In genomic region chr1:227673441-227673840, GRCh38 we compare ENCODE assay signal across 25 cellular contexts.
"Had no signal": no experiment of that assay in that cellular context is flagged by ENCODE, and none has a peak within 500 bp of the region (broad histone marks: within the 10 kb centered on the region; RNA-seq: fewer than 3 reads in every experiment).

No MANE protein-coding gene starts in this region.

- H3K4me1 ChIP-seq: stomach, suprapubic skin, testis, thyroid gland, tibial artery, tibial nerve, transverse colon, upper lobe of left lung, upper lobe of right lung, uterus, vagina had no signal

- ATAC-seq: stimulated activated effector memory CD8-positive, alpha-beta T cell treated with anti-CD3 and anti-CD28 coated beads, Interleukin-12 subunit alpha, Interleukin-12 subunit beta, amount 100 ng/mL, for 72 hours; stimulated activated memory B cell treated with anti-CD40 and anti-IgM and Interleukin-4, amounts not matched to agents 10 μg/mL and 1 μg/mL and 100 μg/mL, for 72 hours; stimulated activated naive B cell treated with anti-CD40 and anti-IgM and Interleukin-4, amounts not matched to agents 10 μg/mL and 1 μg/mL and 100 μg/mL, for 72 hours; stimulated activated naive CD8-positive, alpha-beta T cell treated with anti-CD3 and anti-CD28 coated beads, Interleukin-15, amount 100 ng/mL, for 72 hours; stimulated activated naive CD8-positive, alpha-beta T cell treated with anti-CD3 and anti-CD28 coated beads, Interleukin-15, Interleukin-2, amounts not matched to agents 100 U/mL and 50 U/mL, for 24 hours; upper lobe of right lung had no signal

- DNase-seq: stimulated activated CD4-positive, alpha-beta T cell treated with anti-CD3 and anti-CD28 coated beads, Interleukin-2, amount 100 ng/mL, for 48 hours; stimulated activated CD4-positive, alpha-beta T cell treated with anti-CD3 and anti-CD28 coated beads, Interleukin-4, amount 100 ng/mL, for 1 hour; stimulated activated CD4-positive, alpha-beta T cell treated with anti-CD3 and anti-CD28 coated beads, Interleukin-4, amount 100 ng/mL, for 24 hours; stimulated activated CD4-positive, alpha-beta T cell treated with anti-CD3 and anti-CD28 coated beads, Interleukin-4, amount 100 ng/mL, for 4 hours; stimulated activated CD8-positive, alpha-beta memory T cell treated with anti-CD3 and anti-CD28 coated beads, Interleukin-4, amount 100 ng/mL, for 48 hours; stimulated activated naive B cell treated with anti-CD40 and anti-IgM and Interleukin-4, amounts not matched to agents 10 μg/mL and 1 μg/mL and 100 μg/mL, for 72 hours; stimulated activated naive CD4-positive, alpha-beta T cell; stimulated activated naive CD4-positive, alpha-beta T cell treated with Interleukin-2 at 50 U/mL for 16 hours; stimulated activated naive CD8-positive, alpha-beta T cell treated with anti-CD3 and anti-CD28 coated beads, Interleukin-15, amount 100 ng/mL, for 72 hours; stimulated activated naive CD8-positive, alpha-beta T cell treated with anti-CD3 and anti-CD28 coated beads, Interleukin-15, Interleukin-2, amounts not matched to agents 100 U/mL and 50 U/mL, for 24 hours; stomach; substantia nigra; testis; thyroid gland; tibial artery; transverse colon; upper lobe of left lung; upper lobe of right lung; uterus had no signal

- H3K36me3 ChIP-seq: suprapubic skin, thoracic aorta, thyroid gland, transverse colon, upper lobe of left lung, upper lobe of right lung, uterus, vagina had no signal

- H3K9me3 ChIP-seq: testis, thyroid gland had no signal

- H3K4me3 ChIP-seq: stomach, suprapubic skin, testis, thoracic aorta, thyroid gland, tibial artery, tibial nerve, transverse colon, upper lobe of left lung, upper lobe of right lung, uterus, vagina had no signal

- H3K27ac ChIP-seq: stomach, suprapubic skin, testis, thoracic aorta, thyroid gland, tibial artery, tibial nerve, transverse colon, upper lobe of left lung, upper lobe of right lung, uterus, vagina had no signal

- H3K27me3 ChIP-seq: stomach, suprapubic skin, testis, thyroid gland, tibial artery, tibial nerve, transverse colon, upper lobe of left lung, upper lobe of right lung, uterus, vagina had no signal
